In the genomic region with DNA sequence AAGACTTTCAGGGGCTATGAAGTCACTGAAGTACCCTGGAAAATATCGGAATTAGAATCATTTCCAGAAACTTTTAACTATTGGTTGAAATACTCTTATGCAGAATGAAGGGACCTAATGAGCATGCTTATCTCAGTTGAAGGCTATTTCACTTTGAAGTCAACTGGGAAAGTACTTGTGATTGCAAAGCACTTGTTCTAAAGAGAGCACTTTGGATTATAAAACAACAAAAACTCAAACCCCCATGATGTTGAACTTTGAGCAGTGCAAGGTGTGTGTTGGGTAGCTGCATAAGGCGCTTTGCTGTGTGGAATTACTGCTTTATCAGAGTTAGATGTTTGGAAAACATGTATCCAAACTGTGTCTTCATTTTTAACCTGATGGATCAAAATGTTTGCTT, we compare ENCODE assay signal across 28 cellular contexts.
"Had no signal": no experiment of that assay in that cellular context is flagged by ENCODE, and none has a peak within 500 bp of the region (broad histone marks: within the 10 kb centered on the region; RNA-seq: fewer than 3 reads in every experiment).

No MANE protein-coding gene starts in this region.

- H3K9me3 Mint-ChIP-seq: activated CD4-positive, alpha-beta memory T cell treated with anti-CD3 and anti-CD28 coated beads for 36 hours; activated CD4-positive, alpha-beta T cell treated with anti-CD3 and anti-CD28 coated beads, Interleukin-2, amount 10 ng/mL, durations not matched to agents 7 days and 5 days; activated naive CD4-positive, alpha-beta T cell treated with anti-CD3 and anti-CD28 coated beads for 36 hours; brain; T-helper 1 cell treated with Interleukin-12 subunit alpha and Interleukin-12 subunit beta and Interleukin-4 antibody, amounts not matched to agents 30 μg/mL and 1 μg/mL, for 36 hours; WTC11 had no signal

- H3K36me3 Mint-ChIP-seq: brain, WTC11 had no signal

- H3K27ac Mint-ChIP-seq: activated CD4-positive, alpha-beta memory T cell treated with anti-CD3 and anti-CD28 coated beads for 36 hours; activated CD4-positive, alpha-beta T cell treated with anti-CD3 and anti-CD28 coated beads, Interleukin-2, amount 10 ng/mL, durations not matched to agents 7 days and 5 days; activated naive CD4-positive, alpha-beta T cell treated with anti-CD3 and anti-CD28 coated beads for 36 hours; activated naive CD8-positive, alpha-beta T cell; brain; T-helper 1 cell treated with Interleukin-12 subunit alpha and Interleukin-12 subunit beta and Interleukin-4 antibody, amounts not matched to agents 30 μg/mL and 1 μg/mL, for 36 hours; WTC11 had no signal

- H3K27me3 ChIP-seq: MG63, Peyer's patch, SJCRH30 had no signal

- H3K4me3 Mint-ChIP-seq: activated CD4-positive, alpha-beta memory T cell treated with anti-CD3 and anti-CD28 coated beads for 36 hours; activated CD4-positive, alpha-beta T cell treated with anti-CD3 and anti-CD28 coated beads, Interleukin-2, amount 10 ng/mL, durations not matched to agents 7 days and 5 days; activated naive CD4-positive, alpha-beta T cell treated with anti-CD3 and anti-CD28 coated beads for 36 hours; activated naive CD8-positive, alpha-beta T cell; brain; T-helper 1 cell treated with Interleukin-12 subunit alpha and Interleukin-12 subunit beta and Interleukin-4 antibody, amounts not matched to agents 30 μg/mL and 1 μg/mL, for 36 hours; WTC11 had no signal

- H3K9me3 ChIP-seq: MG63, Peyer's patch, SJCRH30 had no signal

- H3K4me3 ChIP-seq: MG63, Peyer's patch, SJCRH30 had no signal

- H3K27ac ChIP-seq: Peyer's patch, RWPE1, SJCRH30 had no signal

- DNase-seq: activated CD4-positive, alpha-beta memory T cell treated with anti-CD3 and anti-CD28 coated beads for 36 hours; activated CD4-positive, alpha-beta T cell treated with anti-CD3 and anti-CD28 coated beads, Interleukin-2, amount 10 ng/mL, durations not matched to agents 7 days and 5 days; activated CD8-positive, alpha-beta memory T cell treated with anti-CD3 and anti-CD28 coated beads for 24 hours; activated gamma-delta T cell; activated naive CD4-positive, alpha-beta T cell treated with anti-CD3 and anti-CD28 coated beads for 36 hours; activated T-cell treated with anti-CD3 and anti-CD28 coated beads for 4 hours; activated T-cell treated with anti-CD3 and anti-CD28 coated beads, Interleukin-2, amount 50 U/mL, for 48 hours; amygdala; MG63; MV-4-11; NCI-H1092 treated with DMSO at 0.1 percent for 48 hours; NCI-H1417 treated with DMSO at 0.1 percent for 48 hours; NCI-H1694 treated with DMSO at 0.1 percent for 48 hours; NCI-H2029 treated with DMSO at 0.1 percent for 48 hours; NCI-H446; NCI-H524; Peyer's patch; Right ventricle myocardium superior; SJCRH30; SW 1271; T-helper 9 cell had no signal

- ATAC-seq: SK-N-SH treated with all-trans-retinoic acid at 6 μM for 48 hours, WTC11 had no signal

- H3K36me3 ChIP-seq: MG63, Peyer's patch had no signal

- H3K27me3 Mint-ChIP-seq: activated CD4-positive, alpha-beta T cell treated with anti-CD3 and anti-CD28 coated beads, Interleukin-2, amount 10 ng/mL, durations not matched to agents 7 days and 5 days; activated naive CD8-positive, alpha-beta T cell; activated T-helper 17 cell treated with anti-CD3 and anti-CD28 coated beads, Interleukin-2, amount 50 U/mL, for 72 hours; brain had no signal
